In the genomic region with DNA sequence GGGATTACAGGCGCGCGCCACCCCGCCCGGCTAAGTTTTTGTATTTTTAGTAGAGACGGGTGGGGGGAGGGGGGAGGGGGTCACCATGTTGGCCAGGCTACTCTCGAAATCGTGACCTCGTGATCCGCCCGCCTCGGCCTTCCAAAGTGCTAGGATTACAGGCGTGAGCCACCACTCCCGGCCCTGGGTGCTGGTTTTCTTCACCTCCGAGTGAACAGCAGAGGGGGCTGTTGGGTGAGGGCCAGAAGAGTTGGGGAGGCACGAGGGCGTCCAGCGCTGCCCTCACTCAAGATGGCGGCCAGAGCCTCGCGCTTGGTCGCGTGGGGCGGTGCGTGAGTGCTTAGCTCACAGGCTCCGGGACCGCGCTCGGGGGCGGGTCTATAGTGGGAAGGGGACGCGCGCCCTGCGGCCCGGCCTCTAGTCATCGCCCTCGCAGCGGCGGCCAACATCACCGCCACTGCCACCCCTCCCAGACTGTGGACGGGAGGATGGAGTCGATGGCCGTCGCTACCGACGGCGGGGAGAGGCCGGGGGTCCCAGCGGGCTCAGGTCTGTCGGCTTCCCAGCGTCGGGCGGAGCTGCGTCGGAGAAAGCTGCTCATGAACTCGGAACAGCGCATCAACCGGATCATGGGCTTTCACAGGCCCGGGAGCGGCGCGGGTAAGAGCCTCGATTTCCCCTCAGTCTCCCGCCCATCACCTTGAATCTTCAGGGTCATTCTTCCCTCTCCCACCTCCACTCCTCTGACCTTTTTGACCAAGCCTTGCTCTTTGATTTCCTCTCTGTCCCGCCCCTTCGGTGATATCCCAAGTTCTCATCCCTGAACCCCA, we compare ENCODE assay signal across 8 cellular contexts. TPM values are rescaled to one million over a fixed set of nuclear protein-coding genes. Genes with fewer than 3 reads are reported as not detected.
DNase-seq lines count a peak whose midpoint lies in the region; ATAC-seq and TF ChIP-seq lines count a peak whose summit lies in the region.

CAMLG (plus strand) TSS at position 416 of the 830 bp plus-strand sequence; CDS start at position 489, 73 bp downstream.

- peak within 1 kb of the TSS; percentile 84 to 97 (median 90) for H3K4me3 ChIP-seq in BLaER1 treated with 17β-estradiol and CSF1 and Interleukin-3, amounts not matched to agents 10 nM and 100 nM
- peak within 1 kb of the TSS; percentile 91 for H3K4me3 ChIP-seq in coronary artery

- no peaks in the 10 kb centered on the region for H3K27me3 Mint-ChIP-seq in activated CD4-positive, alpha-beta T cell treated with anti-CD3 and anti-CD28 coated beads, Interleukin-2, amount 10 ng/mL, durations not matched to agents 24 days and 14 days

- peaks cover 19 to 54% (median 48%) of the 10 kb centered on the region in 10 experiments for H3K4me1 ChIP-seq in BLaER1 treated with 17β-estradiol and CSF1 and Interleukin-3, amounts not matched to agents 10 nM and 100 nM

- no peaks in the 10 kb centered on the region for H3K9me3 Mint-ChIP-seq in activated CD4-positive, alpha-beta T cell treated with anti-CD3 and anti-CD28 coated beads, Interleukin-2, amount 10 ng/mL, durations not matched to agents 24 days and 14 days

- peak within 1 kb of the TSS; percentile 92 to 99 (median 93) for H3K4me2 ChIP-seq in BLaER1 treated with 17β-estradiol and CSF1 and Interleukin-3, amounts not matched to agents 10 nM and 100 nM

- peaks cover 13% of the 10 kb centered on the region for H3K4me1 Mint-ChIP-seq in activated CD4-positive, alpha-beta T cell treated with anti-CD3 and anti-CD28 coated beads, Interleukin-2, amount 10 ng/mL, durations not matched to agents 24 days and 14 days

- peak; percentile 97 for ATAC-seq in HG03460 (IDR thresholded peaks at IDR 0.05; ENCODE audit: unreplicated experiment)
- peak; percentile 97 for ATAC-seq in left colon

- peak within 1 kb of the TSS; percentile 76 to 91 (median 85) for H3K27ac ChIP-seq in BLaER1 treated with 17β-estradiol and CSF1 and Interleukin-3, amounts not matched to agents 10 nM and 100 nM
- H3K27ac ChIP-seq in coronary artery = peak within 1 kb of the TSS; percentile 94 to 98

- intact Hi-C loops in activated CD4-positive, alpha-beta T cell treated with anti-CD3 and anti-CD28 coated beads, Interleukin-2, amount 10 ng/mL, durations not matched to agents 24 days and 14 days (cut with micrococcal nuclease) = loop anchor here (1.0 to 5.0 kb wide), 11 partner anchors 20 to 512 kb away; partner anchors contain the start of genes C5orf24, CDKL3, DDX46 and PCBD2
- intact Hi-C loops in left colon (cut with DNase I, micrococcal nuclease) = no loop called here

- no peaks in the 10 kb centered on the region for H3K27me3 ChIP-seq in BLaER1 treated with 17β-estradiol and CSF1 and Interleukin-3, amounts not matched to agents 10 nM and 100 nM

- TF ChIP-seq CTCF in coronary artery (IDR thresholded peaks at IDR 0.05) = no peak

- H3K4me3 Mint-ChIP-seq in activated CD4-positive, alpha-beta T cell treated with anti-CD3 and anti-CD28 coated beads, Interleukin-2, amount 10 ng/mL, durations not matched to agents 24 days and 14 days = peak within 1 kb of the TSS; percentile 94

- H4K20me1 ChIP-seq in BLaER1 treated with 17β-estradiol and CSF1 and Interleukin-3, amounts not matched to agents 10 nM and 100 nM = peaks cover 0 to 43% (median 14%) of the 10 kb centered on the region in 11 experiments; a peak in 12 of 22 replicates

- DNase-seq in GM19240 (ENCODE audit: insufficient read length, low spot score) = peak; percentile 81
- DNase-seq in NCI-H526 (lab: John Stamatoyannopoulos, UW) = peak; percentile 91 to 96
- DNase-seq in activated CD4-positive, alpha-beta T cell treated with anti-CD3 and anti-CD28 coated beads, Interleukin-2, amount 10 ng/mL, durations not matched to agents 24 days and 14 days = peak; percentile 99
- DNase-seq in coronary artery (ENCODE audit: low spot score) = peak; percentile 98
- DNase-seq in left colon = peak; percentile 98 to 99
- peak; percentile 98 for DNase-seq in stimulated activated CD4-positive, alpha-beta T cell treated with anti-CD3 and anti-CD28 coated beads, Interleukin-1b, Interleukin-23, amount 100 ng/mL, for 48 hours

- H3K9me3 ChIP-seq in BLaER1 treated with 17β-estradiol and CSF1 and Interleukin-3, amounts not matched to agents 10 nM and 100 nM (replicated peaks in 1 of 11) = no peaks in the 10 kb centered on the region

- H3K36me3 ChIP-seq in BLaER1 treated with 17β-estradiol and CSF1 and Interleukin-3, amounts not matched to agents 10 nM and 100 nM = peaks cover 17 to 30% (median 24%) of the 10 kb centered on the region in 11 experiments; a peak in 21 of 22 replicates

- H3K27ac Mint-ChIP-seq in activated CD4-positive, alpha-beta T cell treated with anti-CD3 and anti-CD28 coated beads, Interleukin-2, amount 10 ng/mL, durations not matched to agents 24 days and 14 days = peak within 1 kb of the TSS; percentile 91

- H3K9ac ChIP-seq in BLaER1 treated with 17β-estradiol and CSF1 and Interleukin-3, amounts not matched to agents 10 nM and 100 nM = peak within 1 kb of the TSS; percentile 84 to 92 (median 89)

- peaks cover 16% of the 10 kb centered on the region for H3K36me3 Mint-ChIP-seq in activated CD4-positive, alpha-beta T cell treated with anti-CD3 and anti-CD28 coated beads, Interleukin-2, amount 10 ng/mL, durations not matched to agents 24 days and 14 days (ENCODE audit: low read depth)

RNA-seq across cellular contexts. Expression of gene CAMLG, which starts in this region (rescaled TPM):
- total RNA-seq in activated CD4-positive, alpha-beta T cell treated with anti-CD3 and anti-CD28 coated beads, Interleukin-2, amount 10 ng/mL, durations not matched to agents 24 days and 14 days = 28.2 and 28.3 TPM in 2 replicates
- 10 to 100 TPM; 16.0 to 24.4 TPM for total RNA-seq in left colon

Comparison
In these comparisons a context has a peak if more than half of its experiments do, and no peak if none do; other contexts are left out.
1. Peak in every context shown above with its lines: DNase-seq, ATAC-seq, H3K4me3 ChIP-seq and H3K27ac ChIP-seq.